1 cellular context compared by ENCODE assay signal in genomic region chr4:2468464-2469191, GRCh38.
TF ChIP-seq lines count a peak whose summit lies in the region.

Gene RNF4 (plus strand): TSS chr4:2469106. CDS start chr4:2490494, 21,388 bp downstream.

TF ChIP-seq in GM12878, 131 proteins besides CTCF, POLR2A, EP300 and RAD21 (continued from another document and continues in another):
- TF ChIP-seq, protein P1, sequence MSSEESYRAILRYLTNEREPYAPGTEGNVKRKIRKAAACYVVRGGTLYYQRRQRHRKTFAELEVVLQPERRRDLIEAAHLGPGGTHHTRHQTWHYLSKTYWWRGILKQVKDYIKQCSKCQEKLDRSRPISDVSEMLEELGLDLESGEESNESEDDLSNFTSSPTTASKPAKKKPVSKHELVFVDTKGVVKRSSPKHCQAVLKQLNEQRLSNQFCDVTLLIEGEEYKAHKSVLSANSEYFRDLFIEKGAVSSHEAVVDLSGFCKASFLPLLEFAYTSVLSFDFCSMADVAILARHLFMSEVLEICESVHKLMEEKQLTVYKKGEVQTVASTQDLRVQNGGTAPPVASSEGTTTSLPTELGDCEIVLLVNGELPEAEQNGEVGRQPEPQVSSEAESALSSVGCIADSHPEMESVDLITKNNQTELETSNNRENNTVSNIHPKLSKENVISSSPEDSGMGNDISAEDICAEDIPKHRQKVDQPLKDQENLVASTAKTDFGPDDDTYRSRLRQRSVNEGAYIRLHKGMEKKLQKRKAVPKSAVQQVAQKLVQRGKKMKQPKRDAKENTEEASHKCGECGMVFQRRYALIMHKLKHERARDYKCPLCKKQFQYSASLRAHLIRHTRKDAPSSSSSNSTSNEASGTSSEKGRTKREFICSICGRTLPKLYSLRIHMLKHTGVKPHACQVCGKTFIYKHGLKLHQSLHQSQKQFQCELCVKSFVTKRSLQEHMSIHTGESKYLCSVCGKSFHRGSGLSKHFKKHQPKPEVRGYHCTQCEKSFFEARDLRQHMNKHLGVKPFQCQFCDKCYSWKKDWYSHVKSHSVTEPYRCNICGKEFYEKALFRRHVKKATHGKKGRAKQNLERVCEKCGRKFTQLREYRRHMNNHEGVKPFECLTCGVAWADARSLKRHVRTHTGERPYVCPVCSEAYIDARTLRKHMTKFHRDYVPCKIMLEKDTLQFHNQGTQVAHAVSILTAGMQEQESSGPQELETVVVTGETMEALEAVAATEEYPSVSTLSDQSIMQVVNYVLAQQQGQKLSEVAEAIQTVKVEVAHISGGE (CRISPR knock-in tag; IDR thresholded peaks at IDR 0.05): no peak
- TF ChIP-seq CHD1 (IDR thresholded peaks at IDR 0.05; ENCODE audit: low read depth, low read length) (no peak), TBL1XR1 (IDR thresholded peaks at IDR 0.05; ENCODE audit: low read depth, low read length) (no peak), SREBF1 (IDR thresholded peaks at IDR 0.05; ENCODE audit: low read length) (no peak), BCL11A (IDR thresholded peaks at IDR 0.05; ENCODE audit: low read depth, low read length) (no peak), HCFC1 (IDR thresholded peaks at IDR 0.05; ENCODE audit: low read length) (no peak), BMI1 (IDR thresholded peaks at IDR 0.05; ENCODE audit: borderline replicate concordance) (no peak), DPF2 (IDR thresholded peaks at IDR 0.05) (peak; percentile 30; the same call in 1 of the 2 replicates), NFXL1 (IDR thresholded peaks at IDR 0.05; ENCODE audit: borderline replicate concordance) (no peak), CBFB (IDR thresholded peaks at IDR 0.05; ENCODE audit: low read depth) (peak; percentile 26; the same call in 1 of the 2 replicates), MTA2 (IDR thresholded peaks at IDR 0.05; ENCODE audit: low read depth) (no peak), PAX5 (IDR thresholded peaks at IDR 0.05; ENCODE audit: borderline replicate concordance, low read depth, low read length) (peak; percentile 25; the same call in 1 of the 2 replicates), NR2F1 (conservative IDR thresholded peaks at IDR 0.05) (peak; percentile 95), MEF2B (IDR thresholded peaks at IDR 0.05; ENCODE audit: partially characterized antibody, poor library complexity, severe bottlenecking) (no peak), NR2C2 (IDR thresholded peaks at IDR 0.05; ENCODE audit: borderline replicate concordance, control insufficient read depth, insufficient read length, low read depth) (no peak), ZSCAN29 (IDR thresholded peaks at IDR 0.05) (no peak), MEF2A (IDR thresholded peaks at IDR 0.05; ENCODE audit: insufficient read depth, low read depth, low read length) (no peak), CHD4 (IDR thresholded peaks at IDR 0.05) (no peak), SMAD1 (IDR thresholded peaks at IDR 0.05; ENCODE audit: low read depth, partially characterized antibody) (no peak), SUPT20H (IDR thresholded peaks at IDR 0.05; ENCODE audit: borderline replicate concordance, control insufficient read depth, low read depth, low read length) (no peak), SMC3 (IDR thresholded peaks at IDR 0.05; ENCODE audit: borderline replicate concordance, low read length) (no peak), RELB (IDR thresholded peaks at IDR 0.05; ENCODE audit: low read depth) (no peak), ASH2L (IDR thresholded peaks at IDR 0.05; ENCODE audit: borderline replicate concordance, low read depth) (no peak), POU2F2 (IDR thresholded peaks at IDR 0.05; ENCODE audit: borderline replicate concordance, low read depth, low read length) (peak; percentile 62; the same call in 1 of the 3 replicates), BCLAF1 (IDR thresholded peaks at IDR 0.05) (no peak), CREM (IDR thresholded peaks at IDR 0.05; ENCODE audit: low read depth) (peak; percentile 48; the same call in 1 of the 2 replicates), SMAD5 (IDR thresholded peaks at IDR 0.05; ENCODE audit: low read depth) (peak; percentile 52; the same call in 1 of the 2 replicates), BHLHE40 (IDR thresholded peaks at IDR 0.05; ENCODE audit: borderline replicate concordance in 1 of 2, low read depth in 2 of 2, low read length in 1 of 2) (peak; percentile 88 to 96), TCF3 (IDR thresholded peaks at IDR 0.05; ENCODE audit: borderline replicate concordance, insufficient read depth, low read depth, low read length) (peak; percentile 62; the same call in 1 of the 2 replicates), NFIC (IDR thresholded peaks at IDR 0.05; ENCODE audit: low read depth, low read length) (no peak), ZNF622 (IDR thresholded peaks at IDR 0.05) (no peak), JUND (IDR thresholded peaks at IDR 0.05; ENCODE audit: low read depth, low read length) (no peak), ZNF24 (IDR thresholded peaks at IDR 0.05) (no peak), PKNOX1 (IDR thresholded peaks at IDR 0.05) (peak; percentile 97), EGR1 (IDR thresholded peaks at IDR 0.05; ENCODE audit: borderline replicate concordance in 1 of 2, low read depth in 2 of 2, low read length in 2 of 2) (peak in 1 of 2 experiments; percentile 87; a peak in 2 of 3 replicates), ESRRA (IDR thresholded peaks at IDR 0.05; ENCODE audit: low read length) (no peak), MXI1 (IDR thresholded peaks at IDR 0.05; ENCODE audit: low read depth, low read length) (peak; percentile 75), MLLT1 (IDR thresholded peaks at IDR 0.05) (no peak), POLR2AphosphoS2 (IDR thresholded peaks at IDR 0.05; ENCODE audit: low read depth, low read length) (no peak), E2F8 (IDR thresholded peaks at IDR 0.05; ENCODE audit: low read depth, partially characterized antibody) (peak; percentile 77), IKZF1 (conservative IDR thresholded peaks at IDR 0.05) (peak; percentile 81), SIX5 (IDR thresholded peaks at IDR 0.05; ENCODE audit: low read depth, low read length, severe bottlenecking) (no peak), TCF12 (IDR thresholded peaks at IDR 0.05; ENCODE audit: low read depth, low read length) (peak; percentile 9; the same call in 1 of the 2 replicates), USF1 (IDR thresholded peaks at IDR 0.05; ENCODE audit: borderline replicate concordance, extremely low read length, insufficient read depth, low read depth, low read length) (no peak), MYC (IDR thresholded peaks at IDR 0.05; ENCODE audit: insufficient read depth, insufficient read length, insufficient replicate concordance, low read length, severe bottlenecking) (no peak), SRF (IDR thresholded peaks at IDR 0.05; ENCODE audit: low read depth in 2 of 2, low read length in 2 of 2) (no peak), SIN3A (IDR thresholded peaks at IDR 0.05; ENCODE audit: low read depth, low read length) (peak; percentile 66; the same call in 1 of the 2 replicates), JUNB (IDR thresholded peaks at IDR 0.05) (no peak), WRNIP1 (IDR thresholded peaks at IDR 0.05; ENCODE audit: borderline replicate concordance, low read depth, low read length) (no peak), RBBP5 (conservative IDR thresholded peaks at IDR 0.05) (no peak)
- TF ChIP-seq, protein P2, sequence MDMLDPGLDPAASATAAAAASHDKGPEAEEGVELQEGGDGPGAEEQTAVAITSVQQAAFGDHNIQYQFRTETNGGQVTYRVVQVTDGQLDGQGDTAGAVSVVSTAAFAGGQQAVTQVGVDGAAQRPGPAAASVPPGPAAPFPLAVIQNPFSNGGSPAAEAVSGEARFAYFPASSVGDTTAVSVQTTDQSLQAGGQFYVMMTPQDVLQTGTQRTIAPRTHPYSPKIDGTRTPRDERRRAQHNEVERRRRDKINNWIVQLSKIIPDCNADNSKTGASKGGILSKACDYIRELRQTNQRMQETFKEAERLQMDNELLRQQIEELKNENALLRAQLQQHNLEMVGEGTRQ (IDR thresholded peaks at IDR 0.05; ENCODE audit: borderline replicate concordance, low read depth, low read length): no peak
- TF ChIP-seq, protein P3, sequence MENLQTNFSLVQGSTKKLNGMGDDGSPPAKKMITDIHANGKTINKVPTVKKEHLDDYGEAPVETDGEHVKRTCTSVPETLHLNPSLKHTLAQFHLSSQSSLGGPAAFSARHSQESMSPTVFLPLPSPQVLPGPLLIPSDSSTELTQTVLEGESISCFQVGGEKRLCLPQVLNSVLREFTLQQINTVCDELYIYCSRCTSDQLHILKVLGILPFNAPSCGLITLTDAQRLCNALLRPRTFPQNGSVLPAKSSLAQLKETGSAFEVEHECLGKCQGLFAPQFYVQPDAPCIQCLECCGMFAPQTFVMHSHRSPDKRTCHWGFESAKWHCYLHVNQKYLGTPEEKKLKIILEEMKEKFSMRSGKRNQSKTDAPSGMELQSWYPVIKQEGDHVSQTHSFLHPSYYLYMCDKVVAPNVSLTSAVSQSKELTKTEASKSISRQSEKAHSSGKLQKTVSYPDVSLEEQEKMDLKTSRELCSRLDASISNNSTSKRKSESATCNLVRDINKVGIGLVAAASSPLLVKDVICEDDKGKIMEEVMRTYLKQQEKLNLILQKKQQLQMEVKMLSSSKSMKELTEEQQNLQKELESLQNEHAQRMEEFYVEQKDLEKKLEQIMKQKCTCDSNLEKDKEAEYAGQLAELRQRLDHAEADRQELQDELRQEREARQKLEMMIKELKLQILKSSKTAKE (IDR thresholded peaks at IDR 0.05; ENCODE audit: low read depth, poor library complexity, severe bottlenecking): no peak
